In genomic region chr2:206158563-206159345, GRCh38 we compare ENCODE assay signal across 8 cellular contexts. TPM values are rescaled to one million over a fixed set of nuclear protein-coding genes. Genes with fewer than 3 reads are reported as not detected.
DNase-seq lines count a peak whose midpoint lies in the region; ATAC-seq and TF ChIP-seq lines count a peak whose summit lies in the region.

No MANE protein-coding gene starts in this region.

- peak overlapping the region; percentile 94 for H3K4me3 Mint-ChIP-seq in activated CD4-positive, alpha-beta memory T cell treated with anti-CD3 and anti-CD28 coated beads, Interleukin-2, amount 10 ng/mL, durations not matched to agents 7 days and 5 days

- H3K4me2 ChIP-seq in BLaER1 treated with 17β-estradiol and CSF1 and Interleukin-3, amounts not matched to agents 10 nM and 100 nM: peak overlapping the region; percentile 82 to 99 (median 95)

- no peaks in the 10 kb centered on the region for H3K27me3 ChIP-seq in BLaER1 treated with 17β-estradiol and CSF1 and Interleukin-3, amounts not matched to agents 10 nM and 100 nM
- H3K27me3 ChIP-seq in heart right ventricle (no peaks in the 10 kb centered on the region), psoas muscle (ENCODE audit: insufficient read depth in 3 of 3, low read length in 2 of 3) (no peaks in the 10 kb centered on the region)

- intact Hi-C loops in heart right ventricle (cut with DNase I): loop anchor here in 5 of 10 donors (2.0 to 10.0 kb wide), 4 partner anchors 66 to 74 kb away; partner anchors contain the start of gene INO80D (in 4 of the 5)
- intact Hi-C loops in psoas muscle (cut with DNase I): loop anchor here in 1 of 2 donors (5.0 to 10.0 kb wide), 2 partner anchors 71 to 134 kb away; partner anchors contain the start of gene INO80D

- DNase-seq in activated CD4-positive, alpha-beta memory T cell treated with anti-CD3 and anti-CD28 coated beads, Interleukin-2, amount 10 ng/mL, durations not matched to agents 7 days and 5 days: no peak
- no peak for DNase-seq in heart right ventricle
- no peak for DNase-seq in psoas muscle
- no peak for DNase-seq in HuH-7 (ENCODE audit: low spot score)
- no peak for DNase-seq in KG1 (lab: John Stamatoyannopoulos, UW)

- CTCF ChIA-PET in activated CD4-positive, alpha-beta memory T cell treated with anti-CD3 and anti-CD28 coated beads, Interleukin-2, amount 10 ng/mL, durations not matched to agents 7 days and 5 days (lab: Charles Lee): interaction anchor here (0.9 kb wide), 1 partner anchor 23 kb away, joined by 3 read pairs; no protein-coding TSS in a partner anchor

- peaks cover 52% of the 10 kb centered on the region for H3K36me3 Mint-ChIP-seq in activated CD4-positive, alpha-beta memory T cell treated with anti-CD3 and anti-CD28 coated beads, Interleukin-2, amount 10 ng/mL, durations not matched to agents 7 days and 5 days (ENCODE audit: low read depth)

- TF ChIP-seq CTCF in heart right ventricle (IDR thresholded peaks at IDR 0.05): no peak
- no peak for TF ChIP-seq CTCF in psoas muscle (IDR thresholded peaks at IDR 0.05)

- H3K27ac ChIP-seq in BLaER1 treated with 17β-estradiol and CSF1 and Interleukin-3, amounts not matched to agents 10 nM and 100 nM: peak overlapping the region; percentile 83 to 96 (median 92)
- H3K27ac ChIP-seq in heart right ventricle: peak overlapping the region; percentile 86 to 98 (median 94)
- H3K27ac ChIP-seq in psoas muscle: peak overlapping the region; percentile 90

- H3K9me3 Mint-ChIP-seq in activated CD4-positive, alpha-beta memory T cell treated with anti-CD3 and anti-CD28 coated beads, Interleukin-2, amount 10 ng/mL, durations not matched to agents 7 days and 5 days: no peaks in the 10 kb centered on the region

- H3K4me1 Mint-ChIP-seq in activated CD4-positive, alpha-beta memory T cell treated with anti-CD3 and anti-CD28 coated beads, Interleukin-2, amount 10 ng/mL, durations not matched to agents 7 days and 5 days: peaks cover 60% of the 10 kb centered on the region

- peak; percentile 24 for ATAC-seq in GM19324 (IDR thresholded peaks at IDR 0.05; ENCODE audit: low FRiP score, unreplicated experiment)
- peak; percentile 16 for ATAC-seq in HG03378 (IDR thresholded peaks at IDR 0.05; ENCODE audit: unreplicated experiment)
- peak; percentile 1 to 48 (median 36) for ATAC-seq in heart right ventricle
- peak; percentile 4 to 42 (median 14) for ATAC-seq in psoas muscle

- H3K27me3 Mint-ChIP-seq in activated CD4-positive, alpha-beta memory T cell treated with anti-CD3 and anti-CD28 coated beads, Interleukin-2, amount 10 ng/mL, durations not matched to agents 7 days and 5 days: no peaks in the 10 kb centered on the region

- POLR2A ChIA-PET in activated CD4-positive, alpha-beta memory T cell treated with anti-CD3 and anti-CD28 coated beads, Interleukin-2, amount 10 ng/mL, durations not matched to agents 7 days and 5 days (lab: Charles Lee): interaction anchor here (1.0 to 2.7 kb wide), 7 partner anchors 8 to 1466 kb away, joined by 3 to 29 read pairs (median 5); partner anchors contain the start of genes INO80D, METTL21A and ZDBF2

- peak overlapping the region; percentile 89 to 97 (median 95) for H3K9ac ChIP-seq in BLaER1 treated with 17β-estradiol and CSF1 and Interleukin-3, amounts not matched to agents 10 nM and 100 nM

- peaks cover 52 to 68% (median 57%) of the 10 kb centered on the region in 10 experiments for H3K4me1 ChIP-seq in BLaER1 treated with 17β-estradiol and CSF1 and Interleukin-3, amounts not matched to agents 10 nM and 100 nM
- H3K4me1 ChIP-seq in heart right ventricle (peaks cover 15 to 58% (median 47%) of the 10 kb centered on the region in 9 donors), psoas muscle (peaks cover 36% of the 10 kb centered on the region)

- H3K4me3 ChIP-seq in BLaER1 treated with 17β-estradiol and CSF1 and Interleukin-3, amounts not matched to agents 10 nM and 100 nM: peak overlapping the region; percentile 74 to 98 (median 90)
- H3K4me3 ChIP-seq in heart right ventricle (peak overlapping the region; percentile 67 to 93 (median 80)), psoas muscle (peak overlapping the region; percentile 89)

- H3K27ac Mint-ChIP-seq in activated CD4-positive, alpha-beta memory T cell treated with anti-CD3 and anti-CD28 coated beads, Interleukin-2, amount 10 ng/mL, durations not matched to agents 7 days and 5 days: peak overlapping the region; percentile 91

- H4K20me1 ChIP-seq in BLaER1 treated with 17β-estradiol and CSF1 and Interleukin-3, amounts not matched to agents 10 nM and 100 nM: peaks cover 23 to 73% (median 55%) of the 10 kb centered on the region in 11 experiments; a peak in 21 of 22 replicates

- peaks cover 0 to 4% (median 0%) of the 10 kb centered on the region in 11 experiments; a peak in 1 of 22 replicates for H3K9me3 ChIP-seq in BLaER1 treated with 17β-estradiol and CSF1 and Interleukin-3, amounts not matched to agents 10 nM and 100 nM (replicated peaks in 1 of 11)
- no peaks in the 10 kb centered on the region for H3K9me3 ChIP-seq in heart right ventricle
- no peaks in the 10 kb centered on the region for H3K9me3 ChIP-seq in psoas muscle

- peaks cover 33 to 63% (median 52%) of the 10 kb centered on the region in 11 experiments for H3K36me3 ChIP-seq in BLaER1 treated with 17β-estradiol and CSF1 and Interleukin-3, amounts not matched to agents 10 nM and 100 nM
- H3K36me3 ChIP-seq in heart right ventricle (peaks cover 0 to 49% (median 14%) of the 10 kb centered on the region in 9 donors), psoas muscle (ENCODE audit: insufficient read depth in 1 of 2, low read depth in 1 of 2) (peaks cover 6 to 32% of the 10 kb centered on the region in 2 donors)

- 1% methylated on average over 33 of the region's 33 CpGs for WGBS in heart right ventricle, 2 donors
- WGBS in psoas muscle, 3 donors: 0% methylated on average over 33 of the region's 33 CpGs

RNA-seq across cellular contexts. Expression of gene NDUFS1, which starts 0.5 kb away (rescaled TPM):
- total RNA-seq in activated CD4-positive, alpha-beta memory T cell treated with anti-CD3 and anti-CD28 coated beads, Interleukin-2, amount 10 ng/mL, durations not matched to agents 7 days and 5 days: 10 to 100 TPM; 62.2 to 65.4 TPM
- 100 to 1,000 TPM; 364 to 670 (median 572) TPM for total RNA-seq in heart right ventricle
- 10 to 100 TPM; 53.8 to 97.1 TPM for polyA plus RNA-seq in heart right ventricle
- total RNA-seq in psoas muscle: 100 to 1,000 TPM; 231 to 420 (median 293) TPM
- 100 to 1,000 TPM; 117 to 162 (median 145) TPM for polyA plus RNA-seq in psoas muscle

RNA-seq across cellular contexts. Expression of gene EEF1B2, which starts 0.9 kb away (rescaled TPM):
- 100 to 1,000 TPM; 473 to 489 TPM for total RNA-seq in activated CD4-positive, alpha-beta memory T cell treated with anti-CD3 and anti-CD28 coated beads, Interleukin-2, amount 10 ng/mL, durations not matched to agents 7 days and 5 days
- total RNA-seq in heart right ventricle: 100 to 1,000 TPM; 218 to 306 (median 228) TPM
- polyA plus RNA-seq in heart right ventricle: 100 to 1,000 TPM; 205 to 813 TPM
- total RNA-seq in psoas muscle: 100 to 1,000 TPM; 340 to 862 (median 568) TPM
- polyA plus RNA-seq in psoas muscle: 1,000 to 10,000 TPM in 1 of 3 donors, 100 to 1,000 TPM in 2; 671 to 1,772 (median 939) TPM
